11 cellular contexts compared by ENCODE assay signal in genomic region chr1:58874327-58874726, GRCh38.
A peak's percentile ranks its signal among the peaks of the same experiment; 100 is the strongest.
DNase-seq lines count a peak whose midpoint lies in the region; ATAC-seq, FAIRE-seq and TF ChIP-seq lines count a peak whose summit lies in the region.
"Had no signal": no experiment of that assay in that cellular context is flagged by ENCODE, and none has a peak within 500 bp of the region (broad histone marks: within the 10 kb centered on the region; RNA-seq: fewer than 3 reads in every experiment).

No MANE protein-coding gene starts in this region.

- H3F3A ChIP-seq in MM.1S (ENCODE audit: insufficient read depth, low read length), result peaks cover 17% of the 10 kb centered on the region; the same call in 1 of the 2 replicates

- H3K9ac ChIP-seq in MM.1S (ENCODE audit: low read length) (peak overlapping the region; percentile 24; the same call in 1 of the 2 replicates), mammary epithelial cell (ENCODE audit: insufficient read depth, low read length) (peak overlapping the region; percentile 48), keratinocyte (ENCODE audit: control insufficient read depth, extremely low read depth, insufficient read depth, low read length) (peak overlapping the region; percentile 13), skeletal muscle tissue (ENCODE audit: low read depth in 1 of 3, low read length in 3 of 3) (peak overlapping the region in 2 of 3 donors; percentile 60 to 63)

- no peaks in the 10 kb centered on the region for H3K9me3 ChIP-seq in MM.1S (replicated peaks; ENCODE audit: insufficient read depth, low read length)
- no peaks in the 10 kb centered on the region for H3K9me3 ChIP-seq in mammary epithelial cell (replicated peaks; ENCODE audit: insufficient read depth, low read length)
- no peaks in the 10 kb centered on the region for H3K9me3 ChIP-seq in keratinocyte (ENCODE audit: control insufficient read depth, low read depth, low read length)
- H3K9me3 ChIP-seq in skeletal muscle tissue (ENCODE audit: control insufficient read depth in 3 of 3, low read length in 3 of 3), result no peaks in the 10 kb centered on the region
- H3K9me3 ChIP-seq in MG63, result no peaks in the 10 kb centered on the region
- H3K9me3 ChIP-seq: Peyer's patch had no signal

- H4K20me1 ChIP-seq in MM.1S (ENCODE audit: insufficient read depth, low read length) (no peaks in the 10 kb centered on the region), mammary epithelial cell (ENCODE audit: insufficient read depth, low read length) (no peaks in the 10 kb centered on the region), keratinocyte (ENCODE audit: control insufficient read depth, extremely low read depth, insufficient read depth, low read length) (no peaks in the 10 kb centered on the region)

- H3K27ac ChIP-seq in MM.1S (ENCODE audit: low read length) (peak overlapping the region; percentile 64), mammary epithelial cell (ENCODE audit: insufficient read depth, low read depth, low read length) (peak overlapping the region; percentile 64), keratinocyte (ENCODE audit: control insufficient read depth, insufficient read depth, low read length) (no peak overlapping the region), skeletal muscle tissue (ENCODE audit: low read depth, low read length) (peak overlapping the region; percentile 41)

- in situ Hi-C loops in mammary epithelial cell (cut with MboI; ENCODE audit: low sequenced_read_pairs in 2 of 2), result no loop called here

- H3K9me3 Mint-ChIP-seq in activated CD8-positive, alpha-beta T cell treated with anti-CD3 and anti-CD28 coated beads for 36 hours, result no peaks in the 10 kb centered on the region
- H3K9me3 Mint-ChIP-seq: immature natural killer cell had no signal

- H2AFZ ChIP-seq in MM.1S (ENCODE audit: low read length) (peak overlapping the region; percentile 45), mammary epithelial cell (ENCODE audit: low read depth, low read length) (peak overlapping the region; percentile 57), keratinocyte (ENCODE audit: control insufficient read depth, low read length) (peak overlapping the region; percentile 57)

- H3K27me3 Mint-ChIP-seq in activated CD8-positive, alpha-beta T cell treated with anti-CD3 and anti-CD28 coated beads for 36 hours, result no peaks in the 10 kb centered on the region

- H3K36me3 Mint-ChIP-seq in activated CD8-positive, alpha-beta T cell treated with anti-CD3 and anti-CD28 coated beads for 36 hours (ENCODE audit: low read depth), result no peaks in the 10 kb centered on the region

- CTCF ChIA-PET in mammary epithelial cell (lab: Charles Lee; ENCODE audit: low non-redundant PET), result no interaction called here
- CTCF ChIA-PET in activated CD8-positive, alpha-beta T cell treated with anti-CD3 and anti-CD28 coated beads for 36 hours (lab: Charles Lee), result no interaction called here

- H3K27me3 ChIP-seq in MM.1S (replicated peaks; ENCODE audit: insufficient read depth, low read length) (no peaks in the 10 kb centered on the region), mammary epithelial cell (ENCODE audit: insufficient read depth, low read length) (no peaks in the 10 kb centered on the region), keratinocyte (ENCODE audit: control insufficient read depth, extremely low read depth, insufficient read depth, low read length) (no peaks in the 10 kb centered on the region), skeletal muscle tissue (ENCODE audit: control insufficient read depth in 3 of 3, insufficient read depth in 3 of 3, low read length in 3 of 3) (no peaks in the 10 kb centered on the region), MG63 (no peaks in the 10 kb centered on the region)
- H3K27me3 ChIP-seq: Peyer's patch had no signal

- peaks cover 25% of the 10 kb centered on the region for H3K4me1 ChIP-seq in MM.1S (ENCODE audit: low read length)
- H3K4me1 ChIP-seq in mammary epithelial cell (ENCODE audit: insufficient read depth, low read length), result peaks cover 15% of the 10 kb centered on the region
- H3K4me1 ChIP-seq in keratinocyte (ENCODE audit: control insufficient read depth, extremely low read depth, insufficient read depth, low read length), result peaks cover 8% of the 10 kb centered on the region
- peaks cover 18 to 19% (median 19%) of the 10 kb centered on the region in 3 donors for H3K4me1 ChIP-seq in skeletal muscle tissue (ENCODE audit: control insufficient read depth in 3 of 3, insufficient read depth in 3 of 3, low read length in 3 of 3)

- H3K4me3 Mint-ChIP-seq in activated CD8-positive, alpha-beta T cell treated with anti-CD3 and anti-CD28 coated beads for 36 hours, result no peak overlapping the region
- H3K4me3 Mint-ChIP-seq: immature natural killer cell had no signal

- DNase-seq in MM.1S, result peak; percentile 59
- no peak for DNase-seq in mammary epithelial cell
- DNase-seq in keratinocyte (ENCODE audit: low read depth, low spot score), result no peak
- no peak for DNase-seq in COLO668 (lab: John Stamatoyannopoulos, UW; ENCODE audit: unreplicated experiment)
- DNase-seq in MG63, result no peak
- DNase-seq in activated CD8-positive, alpha-beta T cell treated with anti-CD3 and anti-CD28 coated beads for 36 hours, result no peak
- DNase-seq in glomerular visceral epithelial cell (ENCODE audit: extremely low spot score), result no peak
- DNase-seq: immature natural killer cell, NCI-H1694 treated with DMSO at 0.1 percent for 48 hours, Peyer's patch had no signal

- no peaks in the 10 kb centered on the region for H3K9me2 ChIP-seq in MM.1S (replicated peaks; ENCODE audit: insufficient read depth, low read length)

- H3K9me1 ChIP-seq in keratinocyte (ENCODE audit: control insufficient read depth, extremely low read depth, insufficient read depth, low read length), result no peaks in the 10 kb centered on the region

- no peak for ATAC-seq in activated CD8-positive, alpha-beta T cell treated with anti-CD3 and anti-CD28 coated beads for 36 hours

- TF ChIP-seq CTCF in MM.1S (IDR thresholded peaks at IDR 0.05; ENCODE audit: low read length), result no peak
- TF ChIP-seq CTCF in mammary epithelial cell (conservative IDR thresholded peaks at IDR 0.05 in 1 of 2, IDR thresholded peaks at IDR 0.05 in 1 of 2; ENCODE audit: extremely low read depth in 1 of 2, insufficient read depth in 1 of 2, low read depth in 1 of 2, low read length in 2 of 2), result no peak
- TF ChIP-seq CTCF in keratinocyte (optimal IDR thresholded peaks at IDR 0.05 in 1 of 3, IDR thresholded peaks at IDR 0.05 in 1 of 3, conservative IDR thresholded peaks at IDR 0.05 in 1 of 3; ENCODE audit: extremely low read depth in 1 of 3, insufficient read depth in 2 of 3, low read length in 3 of 3), result no peak
- no peak for TF ChIP-seq CTCF in activated CD8-positive, alpha-beta T cell treated with anti-CD3 and anti-CD28 coated beads for 36 hours (IDR thresholded peaks at IDR 0.05)

- H3K4me2 ChIP-seq in MM.1S (ENCODE audit: low read depth, low read length), result peak overlapping the region; percentile 80
- H3K4me2 ChIP-seq in mammary epithelial cell (ENCODE audit: insufficient read depth, low read depth, low read length), result peak overlapping the region; percentile 4
- H3K4me2 ChIP-seq in keratinocyte (ENCODE audit: control insufficient read depth, extremely low read depth, insufficient read depth, low read depth, low read length), result peak overlapping the region; percentile 43

- dilution Hi-C loops in mammary epithelial cell (cut with HindIII; ENCODE audit: low sequenced_read_pairs), result no loop called here
- dilution Hi-C loops in keratinocyte (cut with MboI; ENCODE audit: extremely low pct_ligation_motif_present, low sequenced_read_pairs), result no loop called here

- POLR2A ChIA-PET in activated CD8-positive, alpha-beta T cell treated with anti-CD3 and anti-CD28 coated beads for 36 hours (lab: Charles Lee), result no interaction called here

- H3K4me1 Mint-ChIP-seq in activated CD8-positive, alpha-beta T cell treated with anti-CD3 and anti-CD28 coated beads for 36 hours (ENCODE audit: low read depth), result no peaks in the 10 kb centered on the region

- H3K36me3 ChIP-seq in MM.1S (replicated peaks; ENCODE audit: insufficient read depth, low read length), result no peaks in the 10 kb centered on the region
- no peaks in the 10 kb centered on the region for H3K36me3 ChIP-seq in mammary epithelial cell (ENCODE audit: insufficient read depth, low read length)
- no peaks in the 10 kb centered on the region for H3K36me3 ChIP-seq in keratinocyte (ENCODE audit: control insufficient read depth in 2 of 2, extremely low read depth in 1 of 2, insufficient read depth in 2 of 2, low read length in 2 of 2)
- H3K36me3 ChIP-seq in skeletal muscle tissue (ENCODE audit: control insufficient read depth in 3 of 3, insufficient read depth in 3 of 3, low read length in 3 of 3), result no peaks in the 10 kb centered on the region
- H3K36me3 ChIP-seq in MG63, result no peaks in the 10 kb centered on the region
- H3K36me3 ChIP-seq: Peyer's patch had no signal

- H3K79me2 ChIP-seq in MM.1S (ENCODE audit: low read length) (no peaks in the 10 kb centered on the region), mammary epithelial cell (ENCODE audit: insufficient read depth, low read length) (no peaks in the 10 kb centered on the region), keratinocyte (ENCODE audit: control insufficient read depth, insufficient read depth, low read length) (no peaks in the 10 kb centered on the region)

- H3K27ac Mint-ChIP-seq in activated CD8-positive, alpha-beta T cell treated with anti-CD3 and anti-CD28 coated beads for 36 hours, result no peak overlapping the region
- H3K27ac Mint-ChIP-seq: immature natural killer cell had no signal

- FAIRE-seq in keratinocyte (lab: Jason Lieb, UNC), result no peak

- intact Hi-C loops in mammary epithelial cell (cut with micrococcal nuclease), result no loop called here
- intact Hi-C loops in activated CD8-positive, alpha-beta T cell treated with anti-CD3 and anti-CD28 coated beads for 36 hours (cut with micrococcal nuclease), result no loop called here

- BruUV-seq in mammary epithelial cell (replicated peaks; lab: Mats Ljungman, UMichigan), result no TSS peak

- H3K4me3 ChIP-seq in MM.1S (ENCODE audit: low read length) (peak overlapping the region; percentile 9; the same call in 1 of the 2 replicates), mammary epithelial cell (replicated peaks in 1 of 3; ENCODE audit: insufficient read depth in 1 of 3, low read depth in 2 of 3, low read length in 3 of 3) (no peak overlapping the region), keratinocyte (ENCODE audit: control insufficient read depth in 2 of 3, extremely low read depth in 1 of 3, insufficient read depth in 2 of 3, low read depth in 1 of 3, low read length in 3 of 3) (no peak overlapping the region), skeletal muscle tissue (ENCODE audit: low read length in 3 of 3) (peak overlapping the region in 2 of 3 donors; percentile 12 to 36), MG63 (no peak overlapping the region)
- H3K4me3 ChIP-seq: Peyer's patch had no signal

Comparison
In these comparisons a context has a peak if more than half of its experiments do, and no peak if none do; other contexts are left out.
1. H3K4me2 ChIP-seq: peak in every context shown above with its lines; median percentile 80 in MM.1S; 43 in keratinocyte; 4 in mammary epithelial cell.
2. H3K4me3 ChIP-seq: peak in MM.1S (single experiment) and skeletal muscle tissue (2 of 3); none in mammary epithelial cell (0 of 3), keratinocyte (0 of 3) and MG63 (single experiment).
3. Peak in every context shown above with its lines, with median percentiles within 50 percentile points of each other: H2AFZ ChIP-seq and H3K9ac ChIP-seq.